ENCODE assay signal across 9 cellular contexts in genomic region chr12:122003646-122004611, GRCh38. TPM values are rescaled to one million over a fixed set of nuclear protein-coding genes. Genes with fewer than 3 reads are reported as not detected.
A peak's percentile ranks its signal among the peaks of the same experiment; 100 is the strongest.
DNase-seq lines count a peak whose midpoint lies in the region; ATAC-seq and TF ChIP-seq lines count a peak whose summit lies in the region.
"Had no signal": no experiment of that assay in that cellular context is flagged by ENCODE, and none has a peak within 500 bp of the region (broad histone marks: within the 10 kb centered on the region; RNA-seq: fewer than 3 reads in every experiment).

No MANE protein-coding gene starts in this region.

- no peak for TF ChIP-seq CTCF in AG10803 (conservative IDR thresholded peaks at IDR 0.05; ENCODE audit: low read length)
- TF ChIP-seq CTCF in activated CD8-positive, alpha-beta T cell treated with anti-CD3 and anti-CD28 coated beads for 36 hours (IDR thresholded peaks at IDR 0.05) = no peak

- no peaks in the 10 kb centered on the region for H3K36me3 Mint-ChIP-seq in activated CD8-positive, alpha-beta T cell treated with anti-CD3 and anti-CD28 coated beads for 36 hours (ENCODE audit: low read depth)

- peaks cover 30% of the 10 kb centered on the region for H3K4me1 Mint-ChIP-seq in activated CD8-positive, alpha-beta T cell treated with anti-CD3 and anti-CD28 coated beads for 36 hours (ENCODE audit: low read depth)

- H3K4me3 Mint-ChIP-seq in activated CD8-positive, alpha-beta T cell treated with anti-CD3 and anti-CD28 coated beads for 36 hours = no peak overlapping the region

- peaks cover 2% of the 10 kb centered on the region for H3K9me3 Mint-ChIP-seq in activated CD8-positive, alpha-beta T cell treated with anti-CD3 and anti-CD28 coated beads for 36 hours

- peaks cover 5% of the 10 kb centered on the region for H3K27me3 Mint-ChIP-seq in activated CD8-positive, alpha-beta T cell treated with anti-CD3 and anti-CD28 coated beads for 36 hours

- H3K4me3 ChIP-seq in AG10803 (ENCODE audit: low read length) = no peak overlapping the region

- intact Hi-C loops in activated CD8-positive, alpha-beta T cell treated with anti-CD3 and anti-CD28 coated beads for 36 hours (cut with micrococcal nuclease) = no loop called here

- ATAC-seq in GM21423 (IDR thresholded peaks at IDR 0.05; ENCODE audit: unreplicated experiment) = peak; percentile 59
- peak; percentile 68 for ATAC-seq in activated CD8-positive, alpha-beta T cell treated with anti-CD3 and anti-CD28 coated beads for 36 hours
- ATAC-seq in HG02884 (IDR thresholded peaks at IDR 0.05; ENCODE audit: unreplicated experiment) = no peak

- POLR2A ChIA-PET in activated CD8-positive, alpha-beta T cell treated with anti-CD3 and anti-CD28 coated beads for 36 hours (lab: Charles Lee) = interaction anchor here (0.6 to 1.4 kb wide), 5 partner anchors 12 to 380 kb away, joined by 3 to 5 read pairs (median 3); no protein-coding TSS in a partner anchor

- no peak overlapping the region for H3K27ac Mint-ChIP-seq in activated CD8-positive, alpha-beta T cell treated with anti-CD3 and anti-CD28 coated beads for 36 hours

- CTCF ChIA-PET in activated CD8-positive, alpha-beta T cell treated with anti-CD3 and anti-CD28 coated beads for 36 hours (lab: Charles Lee) = interaction anchor here (1.0 to 1.4 kb wide), 3 partner anchors 26 to 813 kb away, joined by 3 to 5 read pairs (median 3); no protein-coding TSS in a partner anchor

- DNase-seq in AG10803 (ENCODE audit: low read depth) (peak; percentile 95), inferior parietal cortex (ENCODE audit: extremely low spot score) (peak; percentile 15), CD1c-positive myeloid dendritic cell (ENCODE audit: extremely low spot score) (no peak), NCI-H2171 treated with DMSO at 0.1 percent for 48 hours (lab: John Stamatoyannopoulos, UW) (no peak)
- DNase-seq in activated CD8-positive, alpha-beta T cell treated with anti-CD3 and anti-CD28 coated beads for 36 hours = peak; percentile 44
- no peak for DNase-seq in stimulated activated CD4-positive, alpha-beta T cell treated with anti-CD3 and anti-CD28 coated beads, Interleukin-2, amount 100 ng/mL, for 48 hours
- DNase-seq: NCI-H82 had no signal

RNA-seq across cellular contexts. Expression of gene BCL7A, which starts 17.8 kb away (rescaled TPM):
- 1 to 10 TPM; 6.7 to 7.3 TPM for total RNA-seq in activated CD8-positive, alpha-beta T cell treated with anti-CD3 and anti-CD28 coated beads for 36 hours

Comparison
In these comparisons a context has a peak if more than half of its experiments do, and no peak if none do; other contexts are left out.
1. DNase-seq: peak in AG10803 (single experiment), activated CD8-positive, alpha-beta T cell treated with anti-CD3 and anti-CD28 coated beads for 36 hours (single experiment) and inferior parietal cortex (single experiment); none in CD1c-positive myeloid dendritic cell (single experiment), NCI-H2171 treated with DMSO at 0.1 percent for 48 hours (single experiment) and stimulated activated CD4-positive, alpha-beta T cell treated with anti-CD3 and anti-CD28 coated beads, Interleukin-2, amount 100 ng/mL, for 48 hours (0 of 2).